In the genomic region with DNA sequence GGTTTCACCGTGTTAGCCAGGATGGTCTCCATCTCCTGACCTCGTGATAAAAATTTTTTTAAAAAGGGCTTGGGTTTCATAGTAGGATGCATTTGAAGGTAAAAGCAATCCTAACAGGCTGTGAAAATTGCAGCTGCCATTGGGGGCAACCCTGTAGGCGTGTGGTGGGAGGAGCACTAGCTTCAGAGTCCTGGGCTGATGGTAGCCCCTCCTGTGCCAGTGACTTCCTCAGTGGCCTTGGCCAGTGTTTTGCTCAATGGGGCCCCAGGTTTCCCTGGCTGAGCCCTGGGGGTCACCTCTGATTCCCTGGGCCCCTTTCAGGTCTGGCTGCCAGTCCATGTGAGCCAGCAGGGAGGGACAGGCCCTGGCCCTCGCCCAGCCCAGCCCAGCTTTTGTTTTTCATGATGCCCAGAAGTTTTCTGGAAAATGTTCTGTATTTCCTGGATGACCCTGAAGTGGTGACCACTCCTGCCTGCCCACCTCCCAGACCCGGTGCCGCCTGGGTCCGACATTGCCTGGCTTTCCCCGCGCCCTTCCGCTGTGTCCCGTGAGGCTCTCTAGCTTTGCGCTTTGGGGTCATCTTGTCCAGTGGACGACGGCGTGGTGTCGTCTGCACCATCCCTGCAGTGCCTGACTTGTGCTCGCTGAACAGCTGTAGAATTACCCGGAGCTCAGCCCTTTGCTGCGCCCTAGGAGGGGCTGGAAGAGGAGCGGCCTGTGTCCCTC, we compare ENCODE assay signal across 22 cellular contexts. TPM values are rescaled to one million over a fixed set of nuclear protein-coding genes. Genes with fewer than 3 reads are reported as not detected.
A peak's percentile ranks its signal among the peaks of the same experiment; 100 is the strongest.
DNase-seq lines count a peak whose midpoint lies in the region; ATAC-seq, FAIRE-seq and TF ChIP-seq lines count a peak whose summit lies in the region.
"Had no signal": no experiment of that assay in that cellular context is flagged by ENCODE, and none has a peak within 500 bp of the region (broad histone marks: within the 10 kb centered on the region; RNA-seq: fewer than 3 reads in every experiment).

No MANE protein-coding gene starts in this region.

- TF ChIP-seq POLR2A in HepG2 (IDR thresholded peaks at IDR 0.05; ENCODE audit: insufficient read depth in 1 of 2, low read depth in 2 of 2, low read length in 2 of 2) (no peak), right lobe of liver (IDR thresholded peaks at IDR 0.05) (no peak)

- no peak for TF ChIP-seq CTCF in HepG2 (CRISPR knock-in tag; IDR thresholded peaks at IDR 0.05)
- no peak for TF ChIP-seq CTCF in right lobe of liver (IDR thresholded peaks at IDR 0.05)
- no peak for TF ChIP-seq CTCF in nephron progenitor cell (IDR thresholded peaks at IDR 0.05)

- no peaks in the 10 kb centered on the region for H3K27me3 Mint-ChIP-seq in nephron progenitor cell (ENCODE audit: low read depth, poor library complexity)
- no peaks in the 10 kb centered on the region for H3K27me3 Mint-ChIP-seq in T-helper 2 cell treated with Interferon-gamma antibody and Interleukin-4, amounts not matched to agents 5 μg/mL and 100 μg/mL, for 36 hours (ENCODE audit: low read depth)

- TF ChIP-seq RAD21 in HepG2 (CRISPR knock-in tag; IDR thresholded peaks at IDR 0.05), result no peak

- peaks cover 66% of the 10 kb centered on the region for H3K79me2 ChIP-seq in HepG2 (ENCODE audit: insufficient read depth, low read length)

- intact Hi-C loops in HepG2 (cut with micrococcal nuclease; ENCODE audit: unreplicated experiment), result no loop called here
- intact Hi-C loops in right lobe of liver (cut with DNase I), result no loop called here

- peaks cover 12% of the 10 kb centered on the region for H3K9me3 Mint-ChIP-seq in nephron progenitor cell
- peaks cover 9% of the 10 kb centered on the region for H3K9me3 Mint-ChIP-seq in T-helper 2 cell treated with Interferon-gamma antibody and Interleukin-4, amounts not matched to agents 5 μg/mL and 100 μg/mL, for 36 hours

- H3K4me1 Mint-ChIP-seq in nephron progenitor cell, result peaks cover 4% of the 10 kb centered on the region
- no peaks in the 10 kb centered on the region for H3K4me1 Mint-ChIP-seq in T-helper 2 cell treated with Interferon-gamma antibody and Interleukin-4, amounts not matched to agents 5 μg/mL and 100 μg/mL, for 36 hours (ENCODE audit: low read depth)

- H3K9ac ChIP-seq in HepG2 (ENCODE audit: insufficient read depth, low read depth, low read length), result no peak overlapping the region

- FAIRE-seq in HepG2 (lab: Jason Lieb, UNC), result no peak
- FAIRE-seq: RCC 7860 had no signal

- no peak overlapping the region for H2AFZ ChIP-seq in HepG2 (ENCODE audit: low read length)

- H3K27me3 ChIP-seq in HepG2 (ENCODE audit: control insufficient read depth in 1 of 2, insufficient read depth in 2 of 2, low read length in 2 of 2), result no peaks in the 10 kb centered on the region
- H3K27me3 ChIP-seq in right lobe of liver, result no peaks in the 10 kb centered on the region
- H3K27me3 ChIP-seq: BE2C, SJCRH30 had no signal

- peaks cover 10% of the 10 kb centered on the region for H3K9me3 ChIP-seq in HepG2 (ENCODE audit: low read length)
- H3K9me3 ChIP-seq in right lobe of liver, result no peaks in the 10 kb centered on the region
- H3K9me3 ChIP-seq: SJCRH30 had no signal

- H3K4me1 ChIP-seq in HepG2 (ENCODE audit: insufficient read depth, low read length), result peaks cover 17% of the 10 kb centered on the region
- peaks cover 0 to 6% (median 0%) of the 10 kb centered on the region in 4 donors for H3K4me1 ChIP-seq in right lobe of liver
- H3K4me1 ChIP-seq: BE2C, SJCRH30 had no signal

- POLR2A ChIA-PET in HepG2 (lab: Yijun Ruan, JAX), result interaction anchor here (1.1 kb wide), 1 partner anchor 16 kb away, joined by 5 read pairs; no protein-coding TSS in a partner anchor

- no TSS peak for BruUV-seq in HepG2 (replicated peaks; lab: Mats Ljungman, UMichigan)

- ATAC-seq in HepG2, result no peak
- ATAC-seq in right lobe of liver, result no peak
- no peak for ATAC-seq in HG02884 (IDR thresholded peaks at IDR 0.05; ENCODE audit: unreplicated experiment)

- H4K20me1 ChIP-seq in HepG2 (ENCODE audit: insufficient read depth, low read length), result peaks cover under 1% of the 10 kb centered on the region; the same call in 1 of the 2 replicates

- DNase-seq in HepG2 (ENCODE audit: low spot score) (no peak), right lobe of liver (no peak), nephron progenitor cell (no peak), inferior parietal cortex (ENCODE audit: extremely low spot score) (no peak)
- DNase-seq in T-helper 2 cell treated with Interferon-gamma antibody and Interleukin-4, amounts not matched to agents 5 μg/mL and 100 μg/mL, for 36 hours (ENCODE audit: low spot score), result no peak
- DNase-seq: 8988T, ACHN, BE2C, HCEC 1CT, Karpas-422, NCI-H1092 treated with DMSO at 0.1 percent for 48 hours, NCI-H1436, NCI-H187 treated with DMSO at 0.1 percent for 48 hours, NCI-H524, NCI-H774, SJCRH30 had no signal

- in situ Hi-C loops in HepG2 (cut with HindIII; ENCODE audit: extremely low pct_ligation_motif_present, low pct_unique_long_range_greater_than_20kb), result no loop called here

- H3K36me3 ChIP-seq in HepG2 (replicated peaks in 1 of 2; ENCODE audit: control insufficient read depth in 1 of 2, insufficient read depth in 2 of 2, low read length in 2 of 2), result peaks cover 17 to 21% of the 10 kb centered on the region in 2 experiments; a peak in 4 of 5 replicates
- H3K36me3 ChIP-seq in right lobe of liver, result peaks cover 0 to 8% (median 0%) of the 10 kb centered on the region in 4 donors
- H3K36me3 ChIP-seq: SJCRH30 had no signal

- H3K36me3 Mint-ChIP-seq in nephron progenitor cell (ENCODE audit: low read depth), result peaks cover 33% of the 10 kb centered on the region
- peaks cover 23% of the 10 kb centered on the region for H3K36me3 Mint-ChIP-seq in T-helper 2 cell treated with Interferon-gamma antibody and Interleukin-4, amounts not matched to agents 5 μg/mL and 100 μg/mL, for 36 hours (ENCODE audit: low read depth)

- WGBS in HepG2 (ENCODE audit: low lambda C conversion rate), result 91% methylated on average over 20 of the region's 20 CpGs
- 94% methylated on average over 11 of the region's 20 CpGs for WGBS in right lobe of liver (ENCODE audit: insufficient coverage, low coverage, low lambda C conversion rate, missing lambda C conversion rate)

- no peak overlapping the region for H3K4me3 Mint-ChIP-seq in nephron progenitor cell
- H3K4me3 Mint-ChIP-seq in T-helper 2 cell treated with Interferon-gamma antibody and Interleukin-4, amounts not matched to agents 5 μg/mL and 100 μg/mL, for 36 hours, result no peak overlapping the region
- H3K4me3 Mint-ChIP-seq: CD14-positive monocyte had no signal

- no peak overlapping the region for H3K4me3 ChIP-seq in HepG2 (replicated peaks in 1 of 3; ENCODE audit: insufficient read depth in 1 of 3, low read depth in 2 of 3, low read length in 3 of 3)
- H3K4me3 ChIP-seq in right lobe of liver, result no peak overlapping the region
- H3K4me3 ChIP-seq: SJCRH30 had no signal

- H3K27ac ChIP-seq in HepG2 (ENCODE audit: extremely low read length, insufficient read depth, low read length), result no peak overlapping the region
- no peak overlapping the region for H3K27ac ChIP-seq in right lobe of liver
- H3K27ac ChIP-seq in cingulate gyrus (ENCODE audit: low read depth, low read length), result peak overlapping the region; percentile 39
- H3K27ac ChIP-seq in temporal lobe (ENCODE audit: low read depth, low read length), result peak overlapping the region; percentile 36
- H3K27ac ChIP-seq: HL-60, SJCRH30 had no signal

- CTCF ChIA-PET in HepG2 (lab: Yijun Ruan, JAX; ENCODE audit: low intra/inter-chr PET ratio, low total read pairs), result no interaction called here

- TF ChIP-seq EP300 in HepG2 (IDR thresholded peaks at IDR 0.05; ENCODE audit: low read depth in 2 of 2, low read length in 2 of 2), result no peak
- no peak for TF ChIP-seq EP300 in HepG2 (CRISPR knock-in tag; IDR thresholded peaks at IDR 0.05; ENCODE audit: borderline replicate concordance)

- peak overlapping the region; percentile 45 for H3K27ac Mint-ChIP-seq in nephron progenitor cell
- no peak overlapping the region for H3K27ac Mint-ChIP-seq in T-helper 2 cell treated with Interferon-gamma antibody and Interleukin-4, amounts not matched to agents 5 μg/mL and 100 μg/mL, for 36 hours

- H3K4me2 ChIP-seq in HepG2 (ENCODE audit: low read depth, low read length), result no peak overlapping the region

RNA-seq across cellular contexts. Expression of gene MGRN1, which starts 9.4 kb away (rescaled TPM):
- total RNA-seq in HepG2 (2016; rRNA removed; fragmentation: Illumina TruSeq; extraction: Trizol) (11.9 and 14.8 TPM in 2 replicates), right lobe of liver (10 to 100 TPM; 42.5 to 67.3 (median 49.5) TPM), temporal lobe (51.1 TPM)
- total RNA-seq in HepG2 (2016; cell fraction: cytosol; rRNA removed; fragmentation: Illumina TruSeq; extraction: Trizol; ENCODE audit: low read depth), result 6.7 and 12.0 TPM in 2 replicates
- total RNA-seq in HepG2 (2016; cell fraction: insoluble cytoplasmic fraction; rRNA removed; fragmentation: Illumina TruSeq; extraction: Trizol), result 13.0 and 13.6 TPM in 2 replicates
- 14.0 and 16.7 TPM in 2 replicates for total RNA-seq in HepG2 (2016; cell fraction: membrane; rRNA removed; fragmentation: Illumina TruSeq; extraction: Trizol)
- 17.0 and 22.2 TPM in 2 replicates for total RNA-seq in HepG2 (2016; cell fraction: nucleus; rRNA removed; fragmentation: Illumina TruSeq; extraction: Trizol)
- 11.6 and 12.6 TPM in 2 replicates for polyA plus RNA-seq in HepG2 (2011; rRNA removed)
- 4.9 and 6.2 TPM in 2 replicates for polyA plus RNA-seq in HepG2 (2011; cell fraction: cytosol; rRNA removed)
- polyA plus RNA-seq in HepG2 (2011; cell fraction: nucleus; rRNA removed), result 87.1 and 98.5 TPM in 2 replicates
- 31.8 and 31.9 TPM in 2 replicates for polyA plus RNA-seq in HepG2 (2012)
- 3.9 and 4.3 TPM in 2 replicates for polyA plus RNA-seq in HepG2 (2016; cell fraction: cytosol; fragmentation: Illumina TruSeq; extraction: Trizol; ENCODE audit: low read depth)
- 22.5 and 31.3 TPM in 2 replicates for polyA plus RNA-seq in HepG2 (2016; cell fraction: insoluble cytoplasmic fraction; fragmentation: Illumina TruSeq; extraction: Trizol; ENCODE audit: low read depth)
- polyA plus RNA-seq in HepG2 (2016; cell fraction: membrane; fragmentation: Illumina TruSeq; extraction: Trizol; ENCODE audit: low read depth), result 11.4 and 11.5 TPM in 2 replicates
- polyA plus RNA-seq in HepG2 (2016; cell fraction: nucleus; fragmentation: Illumina TruSeq; extraction: Trizol; ENCODE audit: insufficient read depth, low read depth), result 54.4 and 55.4 TPM in 2 replicates
- 12.5 and 23.7 TPM in 2 replicates for polyA minus RNA-seq in HepG2 (2011; rRNA and poly(A)+ RNA removed; ENCODE audit: low replicate concordance)
- 16.2 and 19.1 TPM in 2 replicates for polyA minus RNA-seq in HepG2 (2011; cell fraction: cytosol; rRNA and poly(A)+ RNA removed)
- 26.4 and 28.5 TPM in 2 replicates for polyA minus RNA-seq in HepG2 (2011; cell fraction: nucleus; rRNA and poly(A)+ RNA removed)

RNA-seq across cellular contexts. Expression of gene UBALD1, which starts 19.4 kb away (rescaled TPM):
- 3.3 and 6.8 TPM in 2 replicates for total RNA-seq in HepG2 (2016; rRNA removed; fragmentation: Illumina TruSeq; extraction: Trizol)
- total RNA-seq in HepG2 (2016; cell fraction: cytosol; rRNA removed; fragmentation: Illumina TruSeq; extraction: Trizol; ENCODE audit: low read depth), result 4.8 and 5.6 TPM in 2 replicates
- total RNA-seq in HepG2 (2016; cell fraction: insoluble cytoplasmic fraction; rRNA removed; fragmentation: Illumina TruSeq; extraction: Trizol), result 3.5 and 7.2 TPM in 2 replicates
- total RNA-seq in HepG2 (2016; cell fraction: membrane; rRNA removed; fragmentation: Illumina TruSeq; extraction: Trizol), result 8.2 and 9.8 TPM in 2 replicates
- total RNA-seq in HepG2 (2016; cell fraction: nucleus; rRNA removed; fragmentation: Illumina TruSeq; extraction: Trizol), result 5.1 and 5.7 TPM in 2 replicates
- 12.3 and 16.6 TPM in 2 replicates for polyA plus RNA-seq in HepG2 (2011; rRNA removed)
- polyA plus RNA-seq in HepG2 (2011; cell fraction: cytosol; rRNA removed), result 4.3 and 9.4 TPM in 2 replicates
- polyA plus RNA-seq in HepG2 (2011; cell fraction: nucleus; rRNA removed), result 78.3 and 112 TPM in 2 replicates
- 16.2 and 21.4 TPM in 2 replicates for polyA plus RNA-seq in HepG2 (2012)
- polyA plus RNA-seq in HepG2 (2016; cell fraction: cytosol; fragmentation: Illumina TruSeq; extraction: Trizol; ENCODE audit: low read depth), result 15.8 and 19.4 TPM in 2 replicates
- 11.4 and 12.9 TPM in 2 replicates for polyA plus RNA-seq in HepG2 (2016; cell fraction: insoluble cytoplasmic fraction; fragmentation: Illumina TruSeq; extraction: Trizol; ENCODE audit: low read depth)
- 21.1 and 23.4 TPM in 2 replicates for polyA plus RNA-seq in HepG2 (2016; cell fraction: membrane; fragmentation: Illumina TruSeq; extraction: Trizol; ENCODE audit: low read depth)
- polyA plus RNA-seq in HepG2 (2016; cell fraction: nucleus; fragmentation: Illumina TruSeq; extraction: Trizol; ENCODE audit: insufficient read depth, low read depth), result 30.5 and 32.7 TPM in 2 replicates
- 9.9 and 17.0 TPM in 2 replicates for polyA minus RNA-seq in HepG2 (2011; rRNA and poly(A)+ RNA removed; ENCODE audit: low replicate concordance)
- 8.7 and 11.7 TPM in 2 replicates for polyA minus RNA-seq in HepG2 (2011; cell fraction: cytosol; rRNA and poly(A)+ RNA removed)
- 23.5 and 25.2 TPM in 2 replicates for polyA minus RNA-seq in HepG2 (2011; cell fraction: nucleus; rRNA and poly(A)+ RNA removed)
- 10 to 100 TPM in 4 of 6 experiments, 1 to 10 TPM in 2; 6.4 to 29.5 (median 17.2) TPM for total RNA-seq in right lobe of liver
- 3.2 TPM for total RNA-seq in temporal lobe

RNA-seq across cellular contexts. Expression of gene NUDT16L1, which starts 59.3 kb away (rescaled TPM):
- total RNA-seq in HepG2 (2016; rRNA removed; fragmentation: Illumina TruSeq; extraction: Trizol) (40.5 and 41.0 TPM in 2 replicates), right lobe of liver (10 to 100 TPM; 17.8 to 36.3 (median 23.0) TPM), temporal lobe (34.9 TPM)
- total RNA-seq in HepG2 (2016; cell fraction: cytosol; rRNA removed; fragmentation: Illumina TruSeq; extraction: Trizol; ENCODE audit: low read depth), result 10.3 and 11.1 TPM in 2 replicates
- total RNA-seq in HepG2 (2016; cell fraction: insoluble cytoplasmic fraction; rRNA removed; fragmentation: Illumina TruSeq; extraction: Trizol), result 42.6 and 42.7 TPM in 2 replicates
- 18.6 and 20.4 TPM in 2 replicates for total RNA-seq in HepG2 (2016; cell fraction: membrane; rRNA removed; fragmentation: Illumina TruSeq; extraction: Trizol)
- 16.9 and 17.3 TPM in 2 replicates for total RNA-seq in HepG2 (2016; cell fraction: nucleus; rRNA removed; fragmentation: Illumina TruSeq; extraction: Trizol)
- 28.0 and 28.9 TPM in 2 replicates for polyA plus RNA-seq in HepG2 (2011; rRNA removed)
- 27.9 and 47.5 TPM in 2 replicates for polyA plus RNA-seq in HepG2 (2011; cell fraction: cytosol; rRNA removed)
- 33.3 and 34.9 TPM in 2 replicates for polyA plus RNA-seq in HepG2 (2011; cell fraction: nucleus; rRNA removed)
- polyA plus RNA-seq in HepG2 (2012), result 17.6 and 17.9 TPM in 2 replicates
- 13.1 and 13.9 TPM in 2 replicates for polyA plus RNA-seq in HepG2 (2016; cell fraction: cytosol; fragmentation: Illumina TruSeq; extraction: Trizol; ENCODE audit: low read depth)
- 49.7 and 50.3 TPM in 2 replicates for polyA plus RNA-seq in HepG2 (2016; cell fraction: insoluble cytoplasmic fraction; fragmentation: Illumina TruSeq; extraction: Trizol; ENCODE audit: low read depth)
- polyA plus RNA-seq in HepG2 (2016; cell fraction: membrane; fragmentation: Illumina TruSeq; extraction: Trizol; ENCODE audit: low read depth), result 15.2 and 17.7 TPM in 2 replicates
- 32.3 and 35.4 TPM in 2 replicates for polyA plus RNA-seq in HepG2 (2016; cell fraction: nucleus; fragmentation: Illumina TruSeq; extraction: Trizol; ENCODE audit: insufficient read depth, low read depth)
- polyA minus RNA-seq in HepG2 (2011; rRNA and poly(A)+ RNA removed; ENCODE audit: low replicate concordance), result 14.3 and 41.1 TPM in 2 replicates
- polyA minus RNA-seq in HepG2 (2011; cell fraction: cytosol; rRNA and poly(A)+ RNA removed), result 8.9 and 10.9 TPM in 2 replicates
- 10.6 and 11.6 TPM in 2 replicates for polyA minus RNA-seq in HepG2 (2011; cell fraction: nucleus; rRNA and poly(A)+ RNA removed)

Comparison
In these comparisons a context has a peak if more than half of its experiments do, and no peak if none do; other contexts are left out.
1. H3K27ac ChIP-seq: peak in cingulate gyrus (single experiment) and temporal lobe (single experiment); none in HepG2 (single experiment) and right lobe of liver (0 of 3).